Comparison of ENCODE assay signal across 1 cellular context in the genomic region with DNA sequence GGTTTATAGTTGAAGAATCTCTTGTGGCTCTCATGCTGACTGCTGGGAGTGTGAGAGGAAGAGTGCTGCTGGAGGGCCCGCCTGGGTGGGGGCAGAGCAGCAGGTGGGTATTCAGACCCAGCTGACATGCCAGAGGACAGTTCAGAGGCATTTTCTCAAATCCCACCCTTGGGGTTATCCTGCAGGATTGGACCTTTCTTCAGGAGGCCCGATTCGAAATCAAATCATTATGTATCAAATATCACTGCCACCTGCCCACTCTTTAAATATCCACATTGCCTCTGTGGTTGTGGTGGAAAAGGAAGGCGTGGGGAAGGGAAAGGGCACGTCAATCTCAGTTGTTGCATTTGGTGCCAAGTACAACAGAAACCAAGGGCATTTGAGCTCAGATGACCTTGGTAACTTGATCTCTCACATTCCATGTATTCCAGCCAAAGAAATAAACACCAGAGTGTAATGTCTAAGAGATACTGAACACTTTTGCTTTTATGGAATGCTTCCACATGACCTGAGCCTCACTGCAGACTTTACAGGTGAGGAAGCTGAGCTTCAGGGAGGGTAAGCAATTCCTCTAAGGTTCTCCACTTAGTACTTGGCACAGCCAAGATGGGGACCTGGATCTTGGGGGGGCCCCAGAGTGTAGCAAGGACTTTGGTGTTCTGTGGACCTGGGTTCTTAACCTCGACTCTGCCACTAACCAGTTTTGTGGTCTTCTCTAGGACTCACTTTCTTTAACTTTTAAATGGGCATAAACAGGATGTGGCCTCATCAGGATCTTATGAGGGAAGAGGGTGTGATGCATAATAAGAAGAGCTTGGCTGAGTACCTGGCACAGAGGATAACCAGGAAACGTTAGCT.
TF ChIP-seq lines count a peak whose summit lies in the region.

No MANE protein-coding gene starts in this region.

TF ChIP-seq in endothelial cell of umbilical vein, 7 proteins besides CTCF, POLR2A, EP300 and RAD21 (continued from another document):
- no peak for TF ChIP-seq EZH2 (IDR thresholded peaks at IDR 0.05; ENCODE audit: borderline replicate concordance, low read depth, low read length, severe bottlenecking)
TF ChIP-seq in endothelial cell of umbilical vein: peak in this region for 0.
